ENCODE assay signal across 10 cellular contexts in genomic region chr16:81625544-81626152, GRCh38.
A peak's percentile ranks its signal among the peaks of the same experiment; 100 is the strongest.
DNase-seq lines count a peak whose midpoint lies in the region; ATAC-seq, FAIRE-seq and TF ChIP-seq lines count a peak whose summit lies in the region.
"Had no signal": no experiment of that assay in that cellular context is flagged by ENCODE, and none has a peak within 500 bp of the region (broad histone marks: within the 10 kb centered on the region; RNA-seq: fewer than 3 reads in every experiment).

No MANE protein-coding gene starts in this region.

- ATAC-seq in A549 (peak; percentile 17 to 21; a peak in 3 of 6 replicates), GM21447 (IDR thresholded peaks at IDR 0.05; ENCODE audit: unreplicated experiment) (peak; percentile 55), HepG2 (peak; percentile 3)

- POLR2A ChIA-PET in A549 (lab: Yijun Ruan, JAX) (no interaction called here), HepG2 (lab: Yijun Ruan, JAX) (interaction anchor here (0.5 kb wide), 1 partner anchor 187 kb away, joined by 5 read pairs; no protein-coding TSS in a partner anchor)

- H3K27ac ChIP-seq in A549, result peak overlapping the region; percentile 49 to 81
- peak overlapping the region; percentile 82 for H3K27ac ChIP-seq in HepG2 (ENCODE audit: extremely low read length, insufficient read depth, low read length)
- H3K27ac ChIP-seq: SK-N-MC had no signal

- TF ChIP-seq POLR2A in A549 (IDR thresholded peaks at IDR 0.05; ENCODE audit: low read length) (no peak), HepG2 (IDR thresholded peaks at IDR 0.05; ENCODE audit: insufficient read depth in 1 of 2, low read depth in 2 of 2, low read length in 2 of 2) (no peak)

- H3K9ac ChIP-seq in HepG2 (ENCODE audit: insufficient read depth, low read depth, low read length), result peak overlapping the region; percentile 48

- in situ Hi-C loops in HepG2 (cut with HindIII; ENCODE audit: extremely low pct_ligation_motif_present, low pct_unique_long_range_greater_than_20kb), result no loop called here

- CTCF ChIA-PET in A549 (lab: Yijun Ruan, JAX), result interaction anchor here (0.9 to 6.3 kb wide), 5 partner anchors 13 to 259 kb away, joined by 3 to 34 read pairs (median 6); no protein-coding TSS in a partner anchor
- CTCF ChIA-PET in HepG2 (lab: Yijun Ruan, JAX; ENCODE audit: low intra/inter-chr PET ratio, low total read pairs), result no interaction called here

- TF ChIP-seq CTCF in A549 (IDR thresholded peaks at IDR 0.05), result no peak
- TF ChIP-seq CTCF in HepG2 (CRISPR knock-in tag; IDR thresholded peaks at IDR 0.05), result no peak

- H2AFZ ChIP-seq in HepG2 (ENCODE audit: low read length), result no peak overlapping the region

- H3K36me3 ChIP-seq in HepG2 (replicated peaks in 1 of 2; ENCODE audit: control insufficient read depth in 1 of 2, insufficient read depth in 2 of 2, low read length in 2 of 2) (peaks cover 28 to 51% of the 10 kb centered on the region in 2 experiments), H7 (replicated peaks; ENCODE audit: control insufficient read depth, insufficient read depth, low read length) (no peaks in the 10 kb centered on the region; the same call in 1 of the 2 replicates)

- peaks cover 58% of the 10 kb centered on the region for H3K4me1 ChIP-seq in A549
- H3K4me1 ChIP-seq in HepG2 (ENCODE audit: insufficient read depth, low read length), result peaks cover 41% of the 10 kb centered on the region

- WGBS in A549 (ENCODE audit: missing lambda C conversion rate), result 81% methylated on average over 8 of the region's 9 CpGs
- 93% methylated on average over 8 of the region's 9 CpGs for WGBS in HepG2 (ENCODE audit: low lambda C conversion rate)

- H3K27me3 ChIP-seq in HepG2 (ENCODE audit: control insufficient read depth in 1 of 2, insufficient read depth in 2 of 2, low read length in 2 of 2) (no peaks in the 10 kb centered on the region), H7 (ENCODE audit: control insufficient read depth, insufficient read depth, low read length) (no peaks in the 10 kb centered on the region)

- intact Hi-C loops in HepG2 (cut with micrococcal nuclease; ENCODE audit: unreplicated experiment), result no loop called here

- peaks cover 22% of the 10 kb centered on the region for H3K79me2 ChIP-seq in HepG2 (ENCODE audit: insufficient read depth, low read length)

- TF ChIP-seq EP300 in A549 (IDR thresholded peaks at IDR 0.05) (no peak), HepG2 (IDR thresholded peaks at IDR 0.05; ENCODE audit: low read depth in 2 of 2, low read length in 2 of 2) (no peak), HepG2 (CRISPR knock-in tag; IDR thresholded peaks at IDR 0.05; ENCODE audit: borderline replicate concordance) (no peak)

- DNase-seq in A549 (ENCODE audit: low read depth in 1 of 2, low spot score in 1 of 2), result no peak
- DNase-seq in anterior cingulate cortex (lab: John Stamatoyannopoulos, UW), result peak in 48 of 58 donors; percentile 19 to 87 (median 52)
- DNase-seq in HepG2 (ENCODE audit: low spot score), result no peak
- DNase-seq in SHP77 (lab: John Stamatoyannopoulos, UW), result no peak
- no peak for DNase-seq in SHP77 treated with DMSO at 0.1 percent for 48 hours (lab: John Stamatoyannopoulos, UW)
- no peak for DNase-seq in H7
- no peak for DNase-seq in ureter (ENCODE audit: low spot score)

- no TSS peak for BruUV-seq in HepG2 (replicated peaks; lab: Mats Ljungman, UMichigan)

- FAIRE-seq in A549 (lab: Jason Lieb, UNC) (no peak), HepG2 (lab: Jason Lieb, UNC) (no peak)
- FAIRE-seq: G401.6 had no signal

- no peak for TF ChIP-seq RAD21 in A549 (conservative IDR thresholded peaks at IDR 0.05 in 1 of 2, IDR thresholded peaks at IDR 0.05 in 1 of 2)
- no peak for TF ChIP-seq RAD21 in HepG2 (CRISPR knock-in tag; IDR thresholded peaks at IDR 0.05)

- H3K4me3 ChIP-seq in A549 (no peak overlapping the region), HepG2 (replicated peaks in 1 of 3; ENCODE audit: insufficient read depth in 1 of 3, low read depth in 2 of 3, low read length in 3 of 3) (no peak overlapping the region), H7 (ENCODE audit: insufficient read depth, low read depth, low read length) (no peak overlapping the region)
- H3K4me3 ChIP-seq: SK-N-MC had no signal

- H3K9me3 ChIP-seq in A549 (no peaks in the 10 kb centered on the region), HepG2 (ENCODE audit: low read length) (no peaks in the 10 kb centered on the region)

- H3K4me2 ChIP-seq in A549 (peak overlapping the region; percentile 2; the same call in 1 of the 3 replicates), HepG2 (ENCODE audit: low read depth, low read length) (peak overlapping the region; percentile 55)

- H4K20me1 ChIP-seq in HepG2 (ENCODE audit: insufficient read depth, low read length), result peaks cover 44% of the 10 kb centered on the region; the same call in 1 of the 2 replicates

TF ChIP-seq in A549, 52 proteins besides CTCF, POLR2A, EP300 and RAD21 (continues in another document):
- TF ChIP-seq CBX2 (IDR thresholded peaks at IDR 0.05; ENCODE audit: borderline replicate concordance, low read depth) (no peak), HDAC2 (IDR thresholded peaks at IDR 0.05) (no peak), CHD4 (IDR thresholded peaks at IDR 0.05; ENCODE audit: borderline replicate concordance) (no peak), HOXB13 (CRISPR knock-in tag; IDR thresholded peaks at IDR 0.05; ENCODE audit: low read depth) (no peak), EHF (CRISPR knock-in tag; IDR thresholded peaks at IDR 0.05) (no peak), REST (IDR thresholded peaks at IDR 0.05) (no peak)

TF ChIP-seq in HepG2, 621 proteins besides CTCF, POLR2A, EP300 and RAD21 (continues in another document):
- TF ChIP-seq ZNF781 (CRISPR knock-in tag; IDR thresholded peaks at IDR 0.05; ENCODE audit: borderline replicate concordance, not compliant biosample characterization) (no peak), ZNF414 (CRISPR knock-in tag; IDR thresholded peaks at IDR 0.05) (no peak), HNF1A (IDR thresholded peaks at IDR 0.05; ENCODE audit: low read depth) (no peak), HNF1A (CRISPR knock-in tag; IDR thresholded peaks at IDR 0.05; ENCODE audit: borderline replicate concordance) (no peak), PHF8 (CRISPR knock-in tag; IDR thresholded peaks at IDR 0.05) (no peak), MXD4 (CRISPR knock-in tag; IDR thresholded peaks at IDR 0.05) (no peak), HIC2 (CRISPR knock-in tag; IDR thresholded peaks at IDR 0.05; ENCODE audit: low read depth) (no peak), KMT2B (CRISPR knock-in tag; IDR thresholded peaks at IDR 0.05) (no peak)

Comparison
In these comparisons a context has a peak if more than half of its experiments do, and no peak if none do; other contexts are left out.
1. ATAC-seq: peak in every context shown above with its lines; median percentile 55 in GM21447; 19 in A549; 3 in HepG2.
2. DNase-seq: peak in anterior cingulate cortex (48 of 58); none in A549 (0 of 2), HepG2 (single experiment), SHP77 (0 of 2), SHP77 treated with DMSO at 0.1 percent for 48 hours (single experiment), H7 (single experiment) and ureter (single experiment).